ENCODE assay signal across 13 cellular contexts in the genomic region with DNA sequence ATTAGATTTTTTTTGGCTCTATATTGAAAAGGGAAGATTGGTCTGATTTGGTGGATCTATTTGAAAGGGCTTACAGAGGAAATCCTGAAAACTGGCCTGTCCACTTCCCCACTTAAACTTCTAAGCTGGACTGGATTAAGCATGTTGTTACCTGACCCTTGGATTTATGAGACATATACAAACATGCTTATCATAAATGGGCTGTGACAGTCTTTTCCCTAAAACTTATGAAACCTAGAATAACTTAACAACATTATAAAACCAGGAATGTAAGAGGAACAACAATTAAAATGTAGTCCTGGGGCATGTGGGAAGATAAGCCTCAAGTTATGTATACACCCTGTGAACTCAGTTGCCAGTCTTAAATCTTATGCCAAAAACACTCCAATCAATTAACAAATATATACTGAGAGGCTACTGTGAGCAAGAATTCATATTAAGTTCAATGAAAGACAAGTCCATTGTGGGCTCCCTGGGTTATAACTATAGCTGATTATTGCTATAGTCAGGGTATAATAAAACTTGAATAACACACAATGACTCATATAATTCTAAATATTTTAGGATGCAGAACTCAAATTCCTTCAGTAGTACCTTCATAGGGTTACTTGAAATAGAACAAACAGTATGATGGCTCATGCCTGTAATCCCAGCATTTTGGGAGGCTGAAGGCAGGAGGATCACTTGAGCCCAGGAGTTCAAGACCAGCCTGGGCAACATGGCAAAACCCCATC.
A peak's percentile ranks its signal among the peaks of the same experiment; 100 is the strongest.
DNase-seq lines count a peak whose midpoint lies in the region; ATAC-seq, FAIRE-seq and TF ChIP-seq lines count a peak whose summit lies in the region.
"Had no signal": no experiment of that assay in that cellular context is flagged by ENCODE, and none has a peak within 500 bp of the region (broad histone marks: within the 10 kb centered on the region; RNA-seq: fewer than 3 reads in every experiment).

No MANE protein-coding gene starts in this region.

- POLR2A ChIA-PET in A549 (lab: Yijun Ruan, JAX): no interaction called here
- POLR2A ChIA-PET in naive thymus-derived CD8-positive, alpha-beta T cell (lab: Charles Lee): no interaction called here

- H4K8ac ChIP-seq in mesendoderm (ENCODE audit: low read depth, low read length): peak overlapping the region; percentile 56

- H3K56ac ChIP-seq in mesendoderm (ENCODE audit: low read length): no peak overlapping the region

- H3K79me1 ChIP-seq in mesendoderm (ENCODE audit: low read length): no peaks in the 10 kb centered on the region

- H2AK5ac ChIP-seq in mesendoderm (ENCODE audit: low read length): no peak overlapping the region

- H3K27me3 ChIP-seq in HUES64 (ENCODE audit: insufficient read depth, low read length) (no peaks in the 10 kb centered on the region), mesendoderm (ENCODE audit: insufficient read depth, low read length, poor library complexity) (no peaks in the 10 kb centered on the region)

- TF ChIP-seq RAD21 in A549 (conservative IDR thresholded peaks at IDR 0.05 in 1 of 2, IDR thresholded peaks at IDR 0.05 in 1 of 2): no peak

- no peaks in the 10 kb centered on the region for H3K9me3 Mint-ChIP-seq in central memory CD8-positive, alpha-beta T cell
- peaks cover 0 to under 1% of the 10 kb centered on the region in 2 donors for H3K9me3 Mint-ChIP-seq in activated naive CD4-positive, alpha-beta T cell treated with anti-CD3 and anti-CD28 coated beads, Interleukin-2, amount 50 U/mL, for 72 hours
- peaks cover 0 to 1% (median 0%) of the 10 kb centered on the region in 9 donors for H3K9me3 Mint-ChIP-seq in naive thymus-derived CD8-positive, alpha-beta T cell
- H3K9me3 Mint-ChIP-seq: activated naive CD4-positive, alpha-beta T cell treated with anti-CD3 and anti-CD28 coated beads, Interleukin-2, amount 50 U/mL, for 24 hours had no signal

- TF ChIP-seq POLR2A in A549 (IDR thresholded peaks at IDR 0.05; ENCODE audit: low read length): no peak

- TF ChIP-seq EP300 in A549 (IDR thresholded peaks at IDR 0.05): no peak

- DNase-seq in A549 (ENCODE audit: low read depth in 1 of 2, low spot score in 1 of 2) (no peak), mesendoderm (no peak), 8988T (no peak), NCI-H524 (lab: John Stamatoyannopoulos, UW) (no peak)
- no peak for DNase-seq in central memory CD8-positive, alpha-beta T cell (ENCODE audit: low spot score in 2 of 2)
- DNase-seq in activated naive CD4-positive, alpha-beta T cell treated with anti-CD3 and anti-CD28 coated beads, Interleukin-2, amount 50 U/mL, for 72 hours (ENCODE audit: low spot score in 2 of 2): no peak
- no peak for DNase-seq in naive thymus-derived CD8-positive, alpha-beta T cell
- DNase-seq: activated CD8-positive, alpha-beta T cell treated with anti-CD3 and anti-CD28 coated beads, Interleukin-2, amount 10 ng/mL, durations not matched to agents 7 days and 5 days; NCI-H2107; nephron progenitor cell had no signal

- H3K4ac ChIP-seq in mesendoderm (ENCODE audit: low read depth, low read length): no peak overlapping the region

- H3K36me3 ChIP-seq in HUES64 (ENCODE audit: insufficient read depth, low read length) (no peaks in the 10 kb centered on the region; the same call in 1 of the 2 replicates), mesendoderm (ENCODE audit: control insufficient read depth, insufficient read depth, low read length) (no peaks in the 10 kb centered on the region)
- H3K36me3 ChIP-seq: thoracic aorta had no signal

- no peak overlapping the region for H3K23ac ChIP-seq in mesendoderm (ENCODE audit: low read length)

- no peaks in the 10 kb centered on the region for H3K27me3 Mint-ChIP-seq in central memory CD8-positive, alpha-beta T cell
- no peaks in the 10 kb centered on the region for H3K27me3 Mint-ChIP-seq in naive thymus-derived CD8-positive, alpha-beta T cell
- H3K27me3 Mint-ChIP-seq: activated naive CD4-positive, alpha-beta T cell treated with anti-CD3 and anti-CD28 coated beads, Interleukin-2, amount 50 U/mL, for 24 hours had no signal

- no peak overlapping the region for H4K5ac ChIP-seq in mesendoderm (ENCODE audit: low read length)

- no peak for ATAC-seq in A549
- no peak for ATAC-seq in central memory CD8-positive, alpha-beta T cell (replicated peaks; ENCODE audit: extremely low read depth, poor library complexity, severe bottlenecking)
- no peak for ATAC-seq in activated naive CD4-positive, alpha-beta T cell treated with anti-CD3 and anti-CD28 coated beads, Interleukin-2, amount 50 U/mL, for 72 hours
- ATAC-seq in naive thymus-derived CD8-positive, alpha-beta T cell: no peak
- ATAC-seq: activated CD8-positive, alpha-beta T cell treated with anti-CD3 and anti-CD28 coated beads, Interleukin-2, amount 10 ng/mL, durations not matched to agents 7 days and 5 days had no signal

- H3K4me3 Mint-ChIP-seq in central memory CD8-positive, alpha-beta T cell: no peak overlapping the region
- no peak overlapping the region for H3K4me3 Mint-ChIP-seq in naive thymus-derived CD8-positive, alpha-beta T cell
- H3K4me3 Mint-ChIP-seq: activated CD8-positive, alpha-beta T cell treated with anti-CD3 and anti-CD28 coated beads, Interleukin-2, amount 10 ng/mL, durations not matched to agents 7 days and 5 days; activated naive CD4-positive, alpha-beta T cell treated with anti-CD3 and anti-CD28 coated beads, Interleukin-2, amount 50 U/mL, for 24 hours; nephron progenitor cell had no signal

- no peak overlapping the region for H3K18ac ChIP-seq in mesendoderm (ENCODE audit: low read length)

- H3K36me3 Mint-ChIP-seq in central memory CD8-positive, alpha-beta T cell (ENCODE audit: insufficient read depth): no peaks in the 10 kb centered on the region
- peaks cover under 1 to 13% of the 10 kb centered on the region in 2 donors for H3K36me3 Mint-ChIP-seq in activated naive CD4-positive, alpha-beta T cell treated with anti-CD3 and anti-CD28 coated beads, Interleukin-2, amount 50 U/mL, for 72 hours
- H3K36me3 Mint-ChIP-seq in naive thymus-derived CD8-positive, alpha-beta T cell: peaks cover under 1 to 31% (median 9%) of the 10 kb centered on the region in 3 donors

- peak overlapping the region; percentile 77 for H3K27ac Mint-ChIP-seq in central memory CD8-positive, alpha-beta T cell (ENCODE audit: low read depth)
- no peak overlapping the region for H3K27ac Mint-ChIP-seq in activated naive CD4-positive, alpha-beta T cell treated with anti-CD3 and anti-CD28 coated beads, Interleukin-2, amount 50 U/mL, for 72 hours
- peak overlapping the region in 2 of 10 donors; percentile 14 to 65 for H3K27ac Mint-ChIP-seq in naive thymus-derived CD8-positive, alpha-beta T cell
- H3K27ac Mint-ChIP-seq: activated naive CD4-positive, alpha-beta T cell treated with anti-CD3 and anti-CD28 coated beads, Interleukin-2, amount 50 U/mL, for 24 hours; nephron progenitor cell had no signal

- H3K9me3 ChIP-seq in A549: no peaks in the 10 kb centered on the region
- no peaks in the 10 kb centered on the region for H3K9me3 ChIP-seq in HUES64 (ENCODE audit: insufficient read depth, low read depth, low read length)
- H3K9me3 ChIP-seq: thoracic aorta had no signal

- H3K79me2 ChIP-seq in mesendoderm (ENCODE audit: control insufficient read depth, insufficient read depth, low read length): no peaks in the 10 kb centered on the region

- CTCF ChIA-PET in A549 (lab: Yijun Ruan, JAX): interaction anchor here (0.6 to 1.4 kb wide), 3 partner anchors 24 to 155 kb away, joined by 3 to 4 read pairs (median 4); no protein-coding TSS in a partner anchor

- no peak overlapping the region for H2BK120ac ChIP-seq in mesendoderm (ENCODE audit: low read depth, low read length)

- H2BK15ac ChIP-seq in mesendoderm (replicated peaks; ENCODE audit: low read depth): no peak overlapping the region

- H3K4me3 ChIP-seq in A549 (no peak overlapping the region), HUES64 (ENCODE audit: low read length) (no peak overlapping the region), mesendoderm (ENCODE audit: low read length) (no peak overlapping the region)
- H3K4me3 ChIP-seq: thoracic aorta had no signal

- H3K4me1 Mint-ChIP-seq in central memory CD8-positive, alpha-beta T cell: peaks cover 34% of the 10 kb centered on the region
- peaks cover 7 to 26% (median 18%) of the 10 kb centered on the region in 4 donors for H3K4me1 Mint-ChIP-seq in naive thymus-derived CD8-positive, alpha-beta T cell

- H3K9ac ChIP-seq in HUES64 (ENCODE audit: low read depth, low read length): no peak overlapping the region
- H3K9ac ChIP-seq in mesendoderm (ENCODE audit: low read length): no peak overlapping the region

- H3K4me2 ChIP-seq in A549 (peak overlapping the region; percentile 83), mesendoderm (ENCODE audit: low read length) (no peak overlapping the region)

- peak overlapping the region in 1 of 2 experiments; percentile 77; a peak in 3 of 6 replicates for H3K27ac ChIP-seq in A549
- peak overlapping the region; percentile 9; the same call in 1 of the 2 replicates for H3K27ac ChIP-seq in HUES64 (ENCODE audit: low read depth, low read length)
- no peak overlapping the region for H3K27ac ChIP-seq in mesendoderm (ENCODE audit: low read depth, low read length)
- H3K27ac ChIP-seq: thoracic aorta had no signal

- peaks cover 55% of the 10 kb centered on the region for H3K4me1 ChIP-seq in A549
- H3K4me1 ChIP-seq in HUES64 (ENCODE audit: insufficient read depth, low read length): peaks cover 24% of the 10 kb centered on the region
- no peaks in the 10 kb centered on the region for H3K4me1 ChIP-seq in mesendoderm (ENCODE audit: control insufficient read depth, low read depth, low read length)

- TF ChIP-seq CTCF in A549 (IDR thresholded peaks at IDR 0.05): no peak

- H2BK5ac ChIP-seq in mesendoderm (ENCODE audit: low read length): no peak overlapping the region

- no peak for FAIRE-seq in A549 (lab: Jason Lieb, UNC)

TF ChIP-seq in A549, 52 proteins besides CTCF, POLR2A, EP300 and RAD21:
- TF ChIP-seq POLR2AphosphoS2 (conservative IDR thresholded peaks at IDR 0.05; ENCODE audit: low read length) (no peak), FOSL2 (IDR thresholded peaks at IDR 0.05) (no peak), FOSL2 (CRISPR knock-in tag; IDR thresholded peaks at IDR 0.05) (0 out of 2 replicates have a peak, but pooled peaks have one; percentile 29), PHF8 (IDR thresholded peaks at IDR 0.05; ENCODE audit: borderline replicate concordance, low read depth) (no peak)
TF ChIP-seq in A549: peak in this region for 1.
